16 cellular contexts compared by ENCODE assay signal in genomic region chr12:46126050-46126727, GRCh38.
DNase-seq lines count a peak whose midpoint lies in the region; ATAC-seq, FAIRE-seq and TF ChIP-seq lines count a peak whose summit lies in the region.
"Had no signal": no experiment of that assay in that cellular context is flagged by ENCODE, and none has a peak within 500 bp of the region (broad histone marks: within the 10 kb centered on the region; RNA-seq: fewer than 3 reads in every experiment).

No MANE protein-coding gene starts in this region.

- peak overlapping the region; percentile 75 for H3K4me2 ChIP-seq in skeletal muscle satellite cell (ENCODE audit: low read length)

- FAIRE-seq in H54 (lab: Jason Lieb, UNC): peak; percentile 30
- FAIRE-seq: HTR-8/SVneo had no signal

- intact Hi-C loops in left ventricle myocardium superior (cut with micrococcal nuclease): no loop called here

- no peak for TF ChIP-seq CTCF in GM13976 (IDR thresholded peaks at IDR 0.05; ENCODE audit: borderline replicate concordance, control extremely low read depth, extremely low read depth, insufficient read depth, missing control alignments)

- H3K4me3 ChIP-seq in SJCRH30: peak overlapping the region; percentile 50
- peak overlapping the region; percentile 58 for H3K4me3 ChIP-seq in skeletal muscle satellite cell (ENCODE audit: low read length)

- peaks cover 17% of the 10 kb centered on the region for H3K4me1 ChIP-seq in SJCRH30
- H3K4me1 ChIP-seq in skeletal muscle satellite cell (ENCODE audit: control insufficient read depth, insufficient read depth, low read length): peaks cover 18% of the 10 kb centered on the region

- peak overlapping the region; percentile 43 for H3K9ac ChIP-seq in skeletal muscle satellite cell (ENCODE audit: low read depth, low read length)

- in situ Hi-C loops in GM13976 (cut with MboI; ENCODE audit: low sequenced_read_pairs, unreplicated experiment): loop anchor here (10.0 to 25.0 kb wide), 2 partner anchors 539 to 886 kb away; no protein-coding TSS in a partner anchor

- H3K9me3 ChIP-seq in SJCRH30 (replicated peaks) (no peaks in the 10 kb centered on the region; the same call in 1 of the 2 replicates), skeletal muscle satellite cell (replicated peaks; ENCODE audit: low read length) (no peaks in the 10 kb centered on the region)
- H3K9me3 ChIP-seq: thoracic aorta had no signal

- no peak for TF ChIP-seq POLR2A in H54 (IDR thresholded peaks at IDR 0.05; ENCODE audit: low read depth, low read length)

- no peak overlapping the region; the same call in 1 of the 2 replicates for H3K27ac ChIP-seq in SJCRH30
- H3K27ac ChIP-seq: thoracic aorta had no signal

- no peak for DNase-seq in H54 (ENCODE audit: insufficient read length, low spot score)
- no peak for DNase-seq in SJCRH30
- DNase-seq in left ventricle myocardium superior: no peak
- no peak for DNase-seq in cerebellum (ENCODE audit: low spot score)
- no peak for DNase-seq in COLO668 (lab: John Stamatoyannopoulos, UW; ENCODE audit: unreplicated experiment)
- DNase-seq in GM13976 (ENCODE audit: low spot score): no peak
- DNase-seq: activated CD4-positive, CD25-positive, alpha-beta regulatory T cell; endodermal cell; naive B cell; NCI-H345; SIG-M5; T-helper 2 cell had no signal

- peak; percentile 88 for ATAC-seq in left ventricle myocardium superior
- ATAC-seq: activated T-helper 17 cell treated with anti-CD3 and anti-CD28 coated beads, Interleukin-2, amount 50 U/mL, for 72 hours had no signal

- H3K36me3 ChIP-seq in SJCRH30 (no peaks in the 10 kb centered on the region), skeletal muscle satellite cell (ENCODE audit: insufficient read depth, low read length) (no peaks in the 10 kb centered on the region)
- H3K36me3 ChIP-seq: thoracic aorta had no signal

- H3K27me3 ChIP-seq in SJCRH30 (no peaks in the 10 kb centered on the region), skeletal muscle satellite cell (ENCODE audit: control insufficient read depth, insufficient read depth, low read length) (no peaks in the 10 kb centered on the region)
